ENCODE assay signal across 16 cellular contexts in genomic region chr12:69225251-69225910, GRCh38. TPM values are rescaled to one million over a fixed set of nuclear protein-coding genes. Genes with fewer than 3 reads are reported as not detected.
DNase-seq lines count a peak whose midpoint lies in the region; ATAC-seq, FAIRE-seq and TF ChIP-seq lines count a peak whose summit lies in the region.
"Had no signal": no experiment of that assay in that cellular context is flagged by ENCODE, and none has a peak within 500 bp of the region (broad histone marks: within the 10 kb centered on the region; RNA-seq: fewer than 3 reads in every experiment).

No MANE protein-coding gene starts in this region.

- H3K4me3 ChIP-seq in PC-3 (ENCODE audit: low read length) (no peak overlapping the region), endothelial cell of umbilical vein (replicated peaks in 1 of 3; ENCODE audit: insufficient read depth in 1 of 3, low read depth in 1 of 3, low read length in 3 of 3) (no peak overlapping the region), kidney epithelial cell (ENCODE audit: low read depth, low read length) (no peak overlapping the region), psoas muscle (no peak overlapping the region)
- H3K4me3 ChIP-seq: A549 had no signal

- H3K4me2 ChIP-seq in PC-3 (ENCODE audit: low read length) (no peak overlapping the region), endothelial cell of umbilical vein (ENCODE audit: insufficient read depth, low read length) (no peak overlapping the region)
- H3K4me2 ChIP-seq: A549 had no signal

- H3K27ac ChIP-seq in PC-3 (ENCODE audit: low read length) (no peak overlapping the region), endothelial cell of umbilical vein (ENCODE audit: insufficient read depth, low read depth, low read length) (no peak overlapping the region), psoas muscle (no peak overlapping the region)
- H3K27ac ChIP-seq: A549 had no signal

- H3K79me2 ChIP-seq in PC-3 (ENCODE audit: low read length) (no peaks in the 10 kb centered on the region), endothelial cell of umbilical vein (ENCODE audit: control insufficient read depth, insufficient read depth, low read length) (no peaks in the 10 kb centered on the region)

- H3K9ac ChIP-seq in PC-3 (ENCODE audit: low read length) (no peak overlapping the region), endothelial cell of umbilical vein (replicated peaks; ENCODE audit: extremely low read depth, insufficient read depth, low read length) (no peak overlapping the region)

- H3K9me2 ChIP-seq in PC-3 (replicated peaks; ENCODE audit: low read length) = no peaks in the 10 kb centered on the region

- POLR2A ChIA-PET in PC-3 (lab: Charles Lee; ENCODE audit: unreplicated experiment) = no interaction called here
- POLR2A ChIA-PET in endothelial cell of umbilical vein (lab: Charles Lee) = interaction anchor here (0.6 kb wide), 1 partner anchor 17 kb away, joined by 5 read pairs; no protein-coding TSS in a partner anchor

- H2AFZ ChIP-seq in PC-3 (ENCODE audit: low read length) (no peak overlapping the region), endothelial cell of umbilical vein (ENCODE audit: low read depth, low read length) (no peak overlapping the region)

- ATAC-seq in PC-3 (peak; percentile 37; the same call in 1 of the 2 replicates), GM21619 (IDR thresholded peaks at IDR 0.05; ENCODE audit: unreplicated experiment) (no peak), psoas muscle (no peak), HG03342 (IDR thresholded peaks at IDR 0.05; ENCODE audit: unreplicated experiment) (no peak)
- ATAC-seq: A549; CD8-positive, alpha-beta T cell; HepG2 had no signal

- 91 to 96% (median 92%) methylated on average over 1 of the region's 1 CpG for WGBS in psoas muscle, 3 donors

- BruUV-seq in PC-3 (replicated peaks; lab: Mats Ljungman, UMichigan) (no TSS peak), endothelial cell of umbilical vein (replicated peaks; lab: Mats Ljungman, UMichigan) (no TSS peak)

- no peak for TF ChIP-seq POLR2A in endothelial cell of umbilical vein (IDR thresholded peaks at IDR 0.05; ENCODE audit: low read depth, low read length)

- TF ChIP-seq CTCF in PC-3 (conservative IDR thresholded peaks at IDR 0.05; ENCODE audit: low read depth, low read length) (no peak), endothelial cell of umbilical vein (IDR thresholded peaks at IDR 0.05; ENCODE audit: extremely low read depth in 1 of 2, insufficient read depth in 1 of 2, low read depth in 1 of 2, low read length in 2 of 2) (no peak), kidney epithelial cell (IDR thresholded peaks at IDR 0.05; ENCODE audit: insufficient read depth, low read length, poor library complexity, severe bottlenecking) (no peak), psoas muscle (IDR thresholded peaks at IDR 0.05) (no peak)

- H3K9me3 ChIP-seq in PC-3 (ENCODE audit: low read length) (no peaks in the 10 kb centered on the region), endothelial cell of umbilical vein (replicated peaks; ENCODE audit: control insufficient read depth, insufficient read depth, low read length) (no peaks in the 10 kb centered on the region), psoas muscle (no peaks in the 10 kb centered on the region)
- H3K9me3 ChIP-seq: A549 had no signal

- no peaks in the 10 kb centered on the region for H3K27me3 ChIP-seq in PC-3 (ENCODE audit: low read length)
- H3K27me3 ChIP-seq in endothelial cell of umbilical vein (ENCODE audit: control insufficient read depth in 2 of 2, insufficient read depth in 2 of 2, low read length in 2 of 2) = peaks cover 1 to 11% of the 10 kb centered on the region in 2 experiments
- no peaks in the 10 kb centered on the region for H3K27me3 ChIP-seq in kidney epithelial cell (ENCODE audit: control insufficient read depth, insufficient read depth, low read length)
- peaks cover 0 to 2% (median 0%) of the 10 kb centered on the region in 3 donors for H3K27me3 ChIP-seq in psoas muscle (ENCODE audit: insufficient read depth in 3 of 3, low read length in 2 of 3)

- no peak for FAIRE-seq in endothelial cell of umbilical vein (lab: Jason Lieb, UNC)
- FAIRE-seq: A549, GM12891, HepG2, HTR-8/SVneo had no signal

- H3K9me1 ChIP-seq in endothelial cell of umbilical vein (replicated peaks; ENCODE audit: control insufficient read depth, extremely low read depth, insufficient read depth, low read length) = no peaks in the 10 kb centered on the region

- H3K36me3 ChIP-seq in PC-3 (ENCODE audit: low read depth, low read length) = no peaks in the 10 kb centered on the region
- H3K36me3 ChIP-seq in endothelial cell of umbilical vein (ENCODE audit: control insufficient read depth in 2 of 2, extremely low read depth in 1 of 2, insufficient read depth in 2 of 2, low read length in 2 of 2) = no peaks in the 10 kb centered on the region
- H3K36me3 ChIP-seq in kidney epithelial cell (ENCODE audit: control insufficient read depth, insufficient read depth, low read length) = no peaks in the 10 kb centered on the region
- H3K36me3 ChIP-seq in psoas muscle (ENCODE audit: insufficient read depth in 1 of 2, low read depth in 1 of 2) = no peaks in the 10 kb centered on the region

- CTCF ChIA-PET in PC-3 (lab: Charles Lee) = no interaction called here
- CTCF ChIA-PET in endothelial cell of umbilical vein (lab: Charles Lee) = no interaction called here

- intact Hi-C loops in PC-3 (cut with micrococcal nuclease) (no loop called here), endothelial cell of umbilical vein (cut with micrococcal nuclease) (no loop called here), psoas muscle (cut with DNase I) (no loop called here)

- H3K4me1 ChIP-seq in PC-3 (ENCODE audit: insufficient read depth, low read length) (no peaks in the 10 kb centered on the region), endothelial cell of umbilical vein (ENCODE audit: control insufficient read depth, extremely low read depth, insufficient read depth, low read length) (no peaks in the 10 kb centered on the region), psoas muscle (no peaks in the 10 kb centered on the region)
- H3K4me1 ChIP-seq: A549 had no signal

- DNase-seq in PC-3 (no peak), endothelial cell of umbilical vein (ENCODE audit: low read depth, low spot score) (no peak), kidney epithelial cell (ENCODE audit: low read depth) (peak; percentile 43), renal cortical epithelial cell (ENCODE audit: low read depth) (peak; percentile 87), psoas muscle (no peak)
- DNase-seq: CD8-positive, alpha-beta T cell; COR-L47; DMS53; HCEC 1CT; HFFc6 had no signal

- no peaks in the 10 kb centered on the region for H3F3A ChIP-seq in PC-3 (ENCODE audit: low read length, unreplicated experiment)

- dilution Hi-C loops in endothelial cell of umbilical vein (cut with MboI; ENCODE audit: extremely low pct_ligation_motif_present, low sequenced_read_pairs) = no loop called here

- H4K20me1 ChIP-seq in PC-3 (ENCODE audit: low read length) (no peaks in the 10 kb centered on the region), endothelial cell of umbilical vein (replicated peaks; ENCODE audit: control insufficient read depth, extremely low read depth, insufficient read depth, low read length) (no peaks in the 10 kb centered on the region)

TF ChIP-seq in endothelial cell of umbilical vein, 7 proteins besides CTCF, POLR2A, EP300 and RAD21:
- TF ChIP-seq MYC (IDR thresholded peaks at IDR 0.05; ENCODE audit: low read depth, low read length) = no peak
- peak; percentile 6 for TF ChIP-seq FOS (IDR thresholded peaks at IDR 0.05; ENCODE audit: borderline replicate concordance, insufficient read depth, low read length)

RNA-seq across cellular contexts. Expression of gene CPSF6, which starts 14.0 kb away (rescaled TPM):
- total RNA-seq in PC-3 (2014; rRNA removed) (94.6 and 96.7 TPM in 2 replicates), endothelial cell of umbilical vein (86.2 and 91.7 TPM in 2 replicates), kidney epithelial cell (34.6 and 35.6 TPM in 2 replicates), renal cortical epithelial cell (15.5 and 30.2 TPM in 2 replicates), psoas muscle (10 to 100 TPM; 20.5 to 36.6 (median 24.9) TPM)
- polyA plus RNA-seq in endothelial cell of umbilical vein (53.8 and 55.8 TPM in 2 replicates), psoas muscle (10 to 100 TPM; 13.0 to 31.6 (median 16.4) TPM)
- 39.1 and 41.8 TPM in 2 replicates for polyA plus RNA-seq in endothelial cell of umbilical vein (2011; cell fraction: cytosol; rRNA removed)
- polyA plus RNA-seq in endothelial cell of umbilical vein (2011; cell fraction: nucleus; rRNA removed) = 65.2 and 82.8 TPM in 2 replicates
- 72.0 and 120 TPM in 2 replicates for polyA plus RNA-seq in endothelial cell of umbilical vein (2012)
- 66.2 and 72.7 TPM in 2 replicates for polyA minus RNA-seq in endothelial cell of umbilical vein
- 52.5 TPM for polyA minus RNA-seq in endothelial cell of umbilical vein (2011; cell fraction: cytosol; rRNA and poly(A)+ RNA removed)
- polyA minus RNA-seq in endothelial cell of umbilical vein (2011; cell fraction: nucleus; rRNA and poly(A)+ RNA removed) = 75.4 and 77.7 TPM in 2 replicates

Comparison
In these comparisons a context has a peak if more than half of its experiments do, and no peak if none do; other contexts are left out.
1. DNase-seq: peak in kidney epithelial cell (single experiment) and renal cortical epithelial cell (single experiment); none in PC-3 (single experiment), endothelial cell of umbilical vein (single experiment) and psoas muscle (0 of 2).